1 cellular context compared by ENCODE assay signal in the genomic region with DNA sequence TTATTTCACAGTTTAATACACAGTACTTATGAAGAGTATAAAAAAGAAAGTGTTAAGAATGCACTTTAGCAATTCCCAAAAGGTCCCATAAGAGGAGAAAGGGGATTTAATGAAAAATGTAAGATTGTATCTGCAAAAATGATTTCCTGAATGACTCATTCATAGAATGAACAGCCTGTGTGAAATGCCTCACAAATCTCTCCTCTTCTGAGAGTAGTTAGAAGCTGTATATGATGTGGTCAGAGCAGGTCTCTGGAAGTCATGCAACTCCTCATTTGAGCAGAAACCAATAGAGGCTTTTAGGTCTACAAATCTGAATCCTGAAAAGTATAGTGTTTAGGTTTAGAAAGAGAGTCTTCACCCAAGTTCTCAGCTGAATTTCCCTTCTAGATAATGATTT.
TF ChIP-seq lines count a peak whose summit lies in the region.

No MANE protein-coding gene starts in this region.

TF ChIP-seq in GM12878, 131 proteins besides CTCF, POLR2A, EP300 and RAD21 (continued from another document):
- 0 out of 2 replicates have a peak, but pooled peaks have one; percentile 38 for TF ChIP-seq RUNX3 (IDR thresholded peaks at IDR 0.05; ENCODE audit: low read length)
TF ChIP-seq in GM12878: peak in this region for 2.
